Comparison of ENCODE assay signal across 25 cellular contexts in the genomic region with DNA sequence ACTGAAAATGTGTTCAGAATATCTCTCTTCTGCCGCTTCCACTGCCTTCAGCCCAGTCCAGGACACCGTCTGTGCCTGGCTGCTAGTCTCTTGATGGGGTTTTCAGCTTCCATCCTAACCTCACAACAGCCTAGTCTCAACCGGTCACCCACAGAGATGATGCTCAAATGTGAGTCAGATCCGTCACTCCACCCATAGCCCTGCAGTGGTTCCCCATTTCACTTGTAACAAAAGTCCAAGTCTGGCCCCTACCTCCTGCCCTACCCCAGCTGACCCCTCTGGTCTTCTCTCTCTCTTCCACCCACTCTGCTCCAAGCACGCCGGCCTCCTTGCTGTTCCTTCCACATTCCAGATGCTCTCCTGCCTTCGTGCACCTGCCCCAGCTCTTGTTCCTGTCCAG.
DNase-seq lines count a peak whose midpoint lies in the region; ATAC-seq and TF ChIP-seq lines count a peak whose summit lies in the region.
"Had no signal": no experiment of that assay in that cellular context is flagged by ENCODE, and none has a peak within 500 bp of the region (broad histone marks: within the 10 kb centered on the region; RNA-seq: fewer than 3 reads in every experiment).

No MANE protein-coding gene starts in this region.

- H3K27ac ChIP-seq in left ventricle myocardium inferior (replicated peaks), result no peak overlapping the region
- no peak overlapping the region for H3K27ac ChIP-seq in SJCRH30
- no peak overlapping the region for H3K27ac ChIP-seq in Karpas-422 (ENCODE audit: low read length)
- H3K27ac ChIP-seq: esophagus muscularis mucosa, ovary had no signal

- no peaks in the 10 kb centered on the region for H3K79me2 ChIP-seq in Karpas-422 (ENCODE audit: low read length)

- H3K9me2 ChIP-seq in Karpas-422 (replicated peaks; ENCODE audit: insufficient read depth, low read length), result no peaks in the 10 kb centered on the region

- H3K9me3 ChIP-seq in left ventricle myocardium inferior (replicated peaks) (peaks cover 7% of the 10 kb centered on the region), SJCRH30 (replicated peaks) (no peaks in the 10 kb centered on the region), Karpas-422 (ENCODE audit: low read length) (no peaks in the 10 kb centered on the region)
- H3K9me3 ChIP-seq: esophagus muscularis mucosa, ovary had no signal

- peaks cover 30% of the 10 kb centered on the region for H3K4me1 Mint-ChIP-seq in dendritic cell treated with granulocyte-macrophage colony-stimulating factor and Interleukin-4, amounts not matched to agents 40 ng/mL and 50 ng/mL, for 4 days (ENCODE audit: low read depth)
- H3K4me1 Mint-ChIP-seq: activated B cell treated with CpG ODN at 0.5 μM for 24 hours; CD4-positive, alpha-beta memory T cell; nephron progenitor cell had no signal

- no peak overlapping the region for H3K4me2 ChIP-seq in Karpas-422 (ENCODE audit: low read depth, low read length, poor library complexity, severe bottlenecking)

- no peak overlapping the region for H3K4me3 Mint-ChIP-seq in dendritic cell treated with granulocyte-macrophage colony-stimulating factor and Interleukin-4, amounts not matched to agents 40 ng/mL and 50 ng/mL, for 4 days
- H3K4me3 Mint-ChIP-seq: activated B cell treated with CpG ODN at 0.5 μM for 24 hours; CD4-positive, alpha-beta memory T cell; nephron progenitor cell had no signal

- H3K9ac ChIP-seq in Karpas-422 (ENCODE audit: low read length), result no peak overlapping the region

- intact Hi-C loops in Right ventricle myocardium inferior (cut with DNase I), result no loop called here
- intact Hi-C loops in left ventricle myocardium inferior (cut with micrococcal nuclease), result no loop called here
- intact Hi-C loops in dendritic cell treated with granulocyte-macrophage colony-stimulating factor and Interleukin-4, amounts not matched to agents 40 ng/mL and 50 ng/mL, for 4 days (cut with micrococcal nuclease), result no loop called here

- H3K4me3 ChIP-seq in left ventricle myocardium inferior, result no peak overlapping the region
- H3K4me3 ChIP-seq in SJCRH30, result no peak overlapping the region
- no peak overlapping the region for H3K4me3 ChIP-seq in Karpas-422 (ENCODE audit: low read length)
- H3K4me3 ChIP-seq: esophagus muscularis mucosa, ovary had no signal

- peak; percentile 10 for ATAC-seq in Right ventricle myocardium inferior
- no peak for ATAC-seq in HG03520 (IDR thresholded peaks at IDR 0.05; ENCODE audit: unreplicated experiment)

- H3K27ac Mint-ChIP-seq in dendritic cell treated with granulocyte-macrophage colony-stimulating factor and Interleukin-4, amounts not matched to agents 40 ng/mL and 50 ng/mL, for 4 days, result peak overlapping the region; percentile 63
- H3K27ac Mint-ChIP-seq: activated B cell treated with CpG ODN at 0.5 μM for 24 hours; CD4-positive, alpha-beta memory T cell; nephron progenitor cell had no signal

- H3K27me3 ChIP-seq in left ventricle myocardium inferior (ENCODE audit: low read depth) (no peaks in the 10 kb centered on the region), SJCRH30 (no peaks in the 10 kb centered on the region), Karpas-422 (ENCODE audit: low read length) (no peaks in the 10 kb centered on the region)
- H3K27me3 ChIP-seq: esophagus muscularis mucosa, ovary had no signal

- no peaks in the 10 kb centered on the region for H3K36me3 Mint-ChIP-seq in dendritic cell treated with granulocyte-macrophage colony-stimulating factor and Interleukin-4, amounts not matched to agents 40 ng/mL and 50 ng/mL, for 4 days (ENCODE audit: low read depth)
- H3K36me3 Mint-ChIP-seq: CD4-positive, alpha-beta memory T cell had no signal

- H3K9me3 Mint-ChIP-seq in dendritic cell treated with granulocyte-macrophage colony-stimulating factor and Interleukin-4, amounts not matched to agents 40 ng/mL and 50 ng/mL, for 4 days, result no peaks in the 10 kb centered on the region
- H3K9me3 Mint-ChIP-seq: nephron progenitor cell had no signal

- DNase-seq in Right ventricle myocardium inferior (ENCODE audit: missing footprints), result no peak
- no peak for DNase-seq in left ventricle myocardium inferior
- peak; percentile 61 to 75 for DNase-seq in NOMO-1 (lab: John Stamatoyannopoulos, UW; ENCODE audit: unreplicated experiment in 2 of 2)
- no peak for DNase-seq in SJCRH30
- DNase-seq in Karpas-422, result no peak
- DNase-seq in NCI-H1417 treated with DMSO at 0.1 percent for 48 hours (lab: John Stamatoyannopoulos, UW), result no peak
- DNase-seq: 8988T; activated B cell treated with CpG ODN at 0.5 μM for 24 hours; activated CD4-positive, alpha-beta T cell treated with anti-CD3 and anti-CD28 coated beads, Interleukin-2, amount 50 U/mL, for 4 hours; activated CD8-positive, alpha-beta memory T cell treated with anti-CD3 and anti-CD28 coated beads, Interleukin-2, amount 50 U/mL, for 4 hours; activated naive CD4-positive, alpha-beta T cell treated with anti-CD3 and anti-CD28 coated beads, Interleukin-2, amount 50 U/mL, for 16 hours; CD4-positive, alpha-beta memory T cell; DMS153; foreskin melanocyte; NCI-H2171; nephron progenitor cell; ovary; RPMI8226; stimulated activated CD4-positive, alpha-beta T cell treated with anti-CD3 and anti-CD28 coated beads, Interleukin-12 subunit alpha, Interleukin-12 subunit beta, amount 100 ng/mL, for 4 hours; stimulated activated CD4-positive, alpha-beta T cell treated with anti-CD3 and anti-CD28 coated beads, Interleukin-4, amount 100 ng/mL, for 4 hours; stimulated activated naive CD4-positive, alpha-beta T cell treated with Interleukin-2 at 50 U/mL for 16 hours; T-helper 9 cell had no signal

- H3K36me3 ChIP-seq in left ventricle myocardium inferior (no peaks in the 10 kb centered on the region), SJCRH30 (no peaks in the 10 kb centered on the region), Karpas-422 (ENCODE audit: insufficient read depth, low read length) (no peaks in the 10 kb centered on the region)
- H3K36me3 ChIP-seq: esophagus muscularis mucosa, ovary had no signal

- H3K27me3 Mint-ChIP-seq in dendritic cell treated with granulocyte-macrophage colony-stimulating factor and Interleukin-4, amounts not matched to agents 40 ng/mL and 50 ng/mL, for 4 days, result no peaks in the 10 kb centered on the region
- H3K27me3 Mint-ChIP-seq: activated B cell treated with CpG ODN at 0.5 μM for 24 hours; CD4-positive, alpha-beta memory T cell had no signal

- TF ChIP-seq CTCF in left ventricle myocardium inferior (IDR thresholded peaks at IDR 0.05; ENCODE audit: borderline replicate concordance), result no peak

- no peaks in the 10 kb centered on the region for H4K20me1 ChIP-seq in Karpas-422 (ENCODE audit: insufficient read depth, low read depth, low read length)

- no peak overlapping the region for H2AFZ ChIP-seq in Karpas-422 (ENCODE audit: low read length)

- peaks cover 41% of the 10 kb centered on the region for H3K4me1 ChIP-seq in left ventricle myocardium inferior
- no peaks in the 10 kb centered on the region for H3K4me1 ChIP-seq in SJCRH30
- H3K4me1 ChIP-seq in Karpas-422 (ENCODE audit: low read length), result no peaks in the 10 kb centered on the region

Comparison
In these comparisons a context has a peak if more than half of its experiments do, and no peak if none do; other contexts are left out.
1. DNase-seq: peak in NOMO-1 (2 of 2); none in Right ventricle myocardium inferior (single experiment), left ventricle myocardium inferior (single experiment), SJCRH30 (0 of 2), Karpas-422 (single experiment) and NCI-H1417 treated with DMSO at 0.1 percent for 48 hours (single experiment).